Comparison of ENCODE assay signal across 2 cellular contexts in the genomic region with DNA sequence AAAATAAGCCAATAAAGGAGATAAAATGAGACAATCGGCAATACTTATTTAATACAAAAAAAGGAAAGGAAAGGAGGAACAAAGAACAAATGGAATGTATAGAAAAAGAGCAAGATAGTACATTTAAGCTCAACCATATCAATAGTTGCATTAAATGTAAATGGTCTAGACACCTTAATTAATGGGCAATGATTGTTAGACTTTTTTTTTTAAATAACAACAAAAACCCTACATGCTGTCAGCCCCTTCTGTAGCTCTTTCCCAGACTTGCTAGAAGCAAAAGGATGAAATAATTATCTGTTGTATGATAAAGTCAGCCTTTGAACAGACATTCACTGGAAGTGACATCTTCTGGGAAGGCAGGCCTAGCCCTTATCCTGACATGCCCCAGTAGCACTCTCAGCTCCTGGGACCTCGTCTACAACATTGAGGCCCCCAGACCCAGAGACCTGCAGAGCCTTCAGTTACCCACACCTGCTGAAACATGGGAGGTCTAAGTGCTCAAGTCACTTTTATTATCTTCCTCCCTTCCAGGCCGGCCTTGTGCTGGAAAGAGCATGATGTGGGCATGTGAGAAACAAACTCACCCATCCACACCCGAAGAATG.
A peak's percentile ranks its signal among the peaks of the same experiment; 100 is the strongest.
TF ChIP-seq lines count a peak whose summit lies in the region.

No MANE protein-coding gene starts in this region.

TF ChIP-seq in GM23338, 12 proteins besides CTCF, POLR2A, EP300 and RAD21 (continues in another document):
- no peak for TF ChIP-seq NANOG (IDR thresholded peaks at IDR 0.05; ENCODE audit: borderline replicate concordance)
- TF ChIP-seq CREB1 (CRISPR knock-in tag; IDR thresholded peaks at IDR 0.05; ENCODE audit: low read depth) = no peak
- TF ChIP-seq, protein P1, sequence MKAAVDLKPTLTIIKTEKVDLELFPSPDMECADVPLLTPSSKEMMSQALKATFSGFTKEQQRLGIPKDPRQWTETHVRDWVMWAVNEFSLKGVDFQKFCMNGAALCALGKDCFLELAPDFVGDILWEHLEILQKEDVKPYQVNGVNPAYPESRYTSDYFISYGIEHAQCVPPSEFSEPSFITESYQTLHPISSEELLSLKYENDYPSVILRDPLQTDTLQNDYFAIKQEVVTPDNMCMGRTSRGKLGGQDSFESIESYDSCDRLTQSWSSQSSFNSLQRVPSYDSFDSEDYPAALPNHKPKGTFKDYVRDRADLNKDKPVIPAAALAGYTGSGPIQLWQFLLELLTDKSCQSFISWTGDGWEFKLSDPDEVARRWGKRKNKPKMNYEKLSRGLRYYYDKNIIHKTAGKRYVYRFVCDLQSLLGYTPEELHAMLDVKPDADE (IDR thresholded peaks at IDR 0.05) = no peak
- TF ChIP-seq ZNF114 (CRISPR knock-in tag; IDR thresholded peaks at IDR 0.05) = no peak
- TF ChIP-seq EZH2phosphoT487 (IDR thresholded peaks at IDR 0.05; ENCODE audit: unreplicated experiment) = no peak
- TF ChIP-seq STAT1 (IDR thresholded peaks at IDR 0.05; ENCODE audit: unreplicated experiment) = no peak
- no peak for TF ChIP-seq JUNB (IDR thresholded peaks at IDR 0.05; ENCODE audit: unreplicated experiment)
- TF ChIP-seq, protein P2, sequence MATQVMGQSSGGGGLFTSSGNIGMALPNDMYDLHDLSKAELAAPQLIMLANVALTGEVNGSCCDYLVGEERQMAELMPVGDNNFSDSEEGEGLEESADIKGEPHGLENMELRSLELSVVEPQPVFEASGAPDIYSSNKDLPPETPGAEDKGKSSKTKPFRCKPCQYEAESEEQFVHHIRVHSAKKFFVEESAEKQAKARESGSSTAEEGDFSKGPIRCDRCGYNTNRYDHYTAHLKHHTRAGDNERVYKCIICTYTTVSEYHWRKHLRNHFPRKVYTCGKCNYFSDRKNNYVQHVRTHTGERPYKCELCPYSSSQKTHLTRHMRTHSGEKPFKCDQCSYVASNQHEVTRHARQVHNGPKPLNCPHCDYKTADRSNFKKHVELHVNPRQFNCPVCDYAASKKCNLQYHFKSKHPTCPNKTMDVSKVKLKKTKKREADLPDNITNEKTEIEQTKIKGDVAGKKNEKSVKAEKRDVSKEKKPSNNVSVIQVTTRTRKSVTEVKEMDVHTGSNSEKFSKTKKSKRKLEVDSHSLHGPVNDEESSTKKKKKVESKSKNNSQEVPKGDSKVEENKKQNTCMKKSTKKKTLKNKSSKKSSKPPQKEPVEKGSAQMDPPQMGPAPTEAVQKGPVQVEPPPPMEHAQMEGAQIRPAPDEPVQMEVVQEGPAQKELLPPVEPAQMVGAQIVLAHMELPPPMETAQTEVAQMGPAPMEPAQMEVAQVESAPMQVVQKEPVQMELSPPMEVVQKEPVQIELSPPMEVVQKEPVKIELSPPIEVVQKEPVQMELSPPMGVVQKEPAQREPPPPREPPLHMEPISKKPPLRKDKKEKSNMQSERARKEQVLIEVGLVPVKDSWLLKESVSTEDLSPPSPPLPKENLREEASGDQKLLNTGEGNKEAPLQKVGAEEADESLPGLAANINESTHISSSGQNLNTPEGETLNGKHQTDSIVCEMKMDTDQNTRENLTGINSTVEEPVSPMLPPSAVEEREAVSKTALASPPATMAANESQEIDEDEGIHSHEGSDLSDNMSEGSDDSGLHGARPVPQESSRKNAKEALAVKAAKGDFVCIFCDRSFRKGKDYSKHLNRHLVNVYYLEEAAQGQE (IDR thresholded peaks at IDR 0.05; ENCODE audit: unreplicated experiment) = no peak
- no peak for TF ChIP-seq ZNF331 (CRISPR knock-in tag; IDR thresholded peaks at IDR 0.05; ENCODE audit: low read depth)
- TF ChIP-seq EZH2 (IDR thresholded peaks at IDR 0.05; ENCODE audit: low read depth, unreplicated experiment) = no peak
- TF ChIP-seq POLR2AphosphoS5 (IDR thresholded peaks at IDR 0.05; ENCODE audit: low read depth) = no peak

TF ChIP-seq in HepG2, 621 proteins besides CTCF, POLR2A, EP300 and RAD21 (continues in another document):
- TF ChIP-seq ZNF501 (CRISPR knock-in tag; IDR thresholded peaks at IDR 0.05) (no peak), KDM2A (CRISPR knock-in tag; IDR thresholded peaks at IDR 0.05; ENCODE audit: borderline replicate concordance, low read depth) (no peak), ZNF354B (CRISPR knock-in tag; IDR thresholded peaks at IDR 0.05) (peak; percentile 77; the same call in 1 of the 2 replicates), TMF1 (CRISPR knock-in tag; IDR thresholded peaks at IDR 0.05; ENCODE audit: low read depth) (peak; percentile 49), NPAS2 (CRISPR knock-in tag; IDR thresholded peaks at IDR 0.05; ENCODE audit: borderline replicate concordance) (no peak), ZNF547 (CRISPR knock-in tag; IDR thresholded peaks at IDR 0.05) (0 out of 2 replicates have a peak, but pooled peaks have one; percentile 22), SNAPC2 (CRISPR knock-in tag; IDR thresholded peaks at IDR 0.05) (0 out of 2 replicates have a peak, but pooled peaks have one; percentile 89), GLI4 (CRISPR knock-in tag; IDR thresholded peaks at IDR 0.05; ENCODE audit: borderline replicate concordance) (no peak), KDM5A (IDR thresholded peaks at IDR 0.05; ENCODE audit: borderline replicate concordance, low read length) (peak; percentile 66; the same call in 1 of the 2 replicates), PHF5A (CRISPR knock-in tag; IDR thresholded peaks at IDR 0.05; ENCODE audit: low read depth, unreplicated experiment) (no peak), ZNF550 (CRISPR knock-in tag; IDR thresholded peaks at IDR 0.05; ENCODE audit: borderline replicate concordance) (no peak), SP4 (CRISPR knock-in tag; IDR thresholded peaks at IDR 0.05) (peak; percentile 49; the same call in 1 of the 2 replicates)
- TF ChIP-seq, protein P3, sequence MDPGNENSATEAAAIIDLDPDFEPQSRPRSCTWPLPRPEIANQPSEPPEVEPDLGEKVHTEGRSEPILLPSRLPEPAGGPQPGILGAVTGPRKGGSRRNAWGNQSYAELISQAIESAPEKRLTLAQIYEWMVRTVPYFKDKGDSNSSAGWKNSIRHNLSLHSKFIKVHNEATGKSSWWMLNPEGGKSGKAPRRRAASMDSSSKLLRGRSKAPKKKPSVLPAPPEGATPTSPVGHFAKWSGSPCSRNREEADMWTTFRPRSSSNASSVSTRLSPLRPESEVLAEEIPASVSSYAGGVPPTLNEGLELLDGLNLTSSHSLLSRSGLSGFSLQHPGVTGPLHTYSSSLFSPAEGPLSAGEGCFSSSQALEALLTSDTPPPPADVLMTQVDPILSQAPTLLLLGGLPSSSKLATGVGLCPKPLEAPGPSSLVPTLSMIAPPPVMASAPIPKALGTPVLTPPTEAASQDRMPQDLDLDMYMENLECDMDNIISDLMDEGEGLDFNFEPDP (CRISPR knock-in tag; conservative IDR thresholded peaks at IDR 0.05) = 0 out of 2 replicates have a peak, but pooled peaks have one; percentile 28
- TF ChIP-seq, protein P4, sequence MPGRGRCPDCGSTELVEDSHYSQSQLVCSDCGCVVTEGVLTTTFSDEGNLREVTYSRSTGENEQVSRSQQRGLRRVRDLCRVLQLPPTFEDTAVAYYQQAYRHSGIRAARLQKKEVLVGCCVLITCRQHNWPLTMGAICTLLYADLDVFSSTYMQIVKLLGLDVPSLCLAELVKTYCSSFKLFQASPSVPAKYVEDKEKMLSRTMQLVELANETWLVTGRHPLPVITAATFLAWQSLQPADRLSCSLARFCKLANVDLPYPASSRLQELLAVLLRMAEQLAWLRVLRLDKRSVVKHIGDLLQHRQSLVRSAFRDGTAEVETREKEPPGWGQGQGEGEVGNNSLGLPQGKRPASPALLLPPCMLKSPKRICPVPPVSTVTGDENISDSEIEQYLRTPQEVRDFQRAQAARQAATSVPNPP (CRISPR knock-in tag; IDR thresholded peaks at IDR 0.05) = 0 out of 2 replicates have a peak, but pooled peaks have one; percentile 22
- TF ChIP-seq, protein P5, sequence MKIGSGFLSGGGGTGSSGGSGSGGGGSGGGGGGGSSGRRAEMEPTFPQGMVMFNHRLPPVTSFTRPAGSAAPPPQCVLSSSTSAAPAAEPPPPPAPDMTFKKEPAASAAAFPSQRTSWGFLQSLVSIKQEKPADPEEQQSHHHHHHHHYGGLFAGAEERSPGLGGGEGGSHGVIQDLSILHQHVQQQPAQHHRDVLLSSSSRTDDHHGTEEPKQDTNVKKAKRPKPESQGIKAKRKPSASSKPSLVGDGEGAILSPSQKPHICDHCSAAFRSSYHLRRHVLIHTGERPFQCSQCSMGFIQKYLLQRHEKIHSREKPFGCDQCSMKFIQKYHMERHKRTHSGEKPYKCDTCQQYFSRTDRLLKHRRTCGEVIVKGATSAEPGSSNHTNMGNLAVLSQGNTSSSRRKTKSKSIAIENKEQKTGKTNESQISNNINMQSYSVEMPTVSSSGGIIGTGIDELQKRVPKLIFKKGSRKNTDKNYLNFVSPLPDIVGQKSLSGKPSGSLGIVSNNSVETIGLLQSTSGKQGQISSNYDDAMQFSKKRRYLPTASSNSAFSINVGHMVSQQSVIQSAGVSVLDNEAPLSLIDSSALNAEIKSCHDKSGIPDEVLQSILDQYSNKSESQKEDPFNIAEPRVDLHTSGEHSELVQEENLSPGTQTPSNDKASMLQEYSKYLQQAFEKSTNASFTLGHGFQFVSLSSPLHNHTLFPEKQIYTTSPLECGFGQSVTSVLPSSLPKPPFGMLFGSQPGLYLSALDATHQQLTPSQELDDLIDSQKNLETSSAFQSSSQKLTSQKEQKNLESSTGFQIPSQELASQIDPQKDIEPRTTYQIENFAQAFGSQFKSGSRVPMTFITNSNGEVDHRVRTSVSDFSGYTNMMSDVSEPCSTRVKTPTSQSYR (CRISPR knock-in tag; IDR thresholded peaks at IDR 0.05; ENCODE audit: borderline replicate concordance) = no peak
- TF ChIP-seq, protein P6, sequence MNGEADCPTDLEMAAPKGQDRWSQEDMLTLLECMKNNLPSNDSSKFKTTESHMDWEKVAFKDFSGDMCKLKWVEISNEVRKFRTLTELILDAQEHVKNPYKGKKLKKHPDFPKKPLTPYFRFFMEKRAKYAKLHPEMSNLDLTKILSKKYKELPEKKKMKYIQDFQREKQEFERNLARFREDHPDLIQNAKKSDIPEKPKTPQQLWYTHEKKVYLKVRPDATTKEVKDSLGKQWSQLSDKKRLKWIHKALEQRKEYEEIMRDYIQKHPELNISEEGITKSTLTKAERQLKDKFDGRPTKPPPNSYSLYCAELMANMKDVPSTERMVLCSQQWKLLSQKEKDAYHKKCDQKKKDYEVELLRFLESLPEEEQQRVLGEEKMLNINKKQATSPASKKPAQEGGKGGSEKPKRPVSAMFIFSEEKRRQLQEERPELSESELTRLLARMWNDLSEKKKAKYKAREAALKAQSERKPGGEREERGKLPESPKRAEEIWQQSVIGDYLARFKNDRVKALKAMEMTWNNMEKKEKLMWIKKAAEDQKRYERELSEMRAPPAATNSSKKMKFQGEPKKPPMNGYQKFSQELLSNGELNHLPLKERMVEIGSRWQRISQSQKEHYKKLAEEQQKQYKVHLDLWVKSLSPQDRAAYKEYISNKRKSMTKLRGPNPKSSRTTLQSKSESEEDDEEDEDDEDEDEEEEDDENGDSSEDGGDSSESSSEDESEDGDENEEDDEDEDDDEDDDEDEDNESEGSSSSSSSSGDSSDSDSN (CRISPR knock-in tag; IDR thresholded peaks at IDR 0.05) = 0 out of 2 replicates have a peak, but pooled peaks have one; percentile 25
- TF ChIP-seq, protein P7, sequence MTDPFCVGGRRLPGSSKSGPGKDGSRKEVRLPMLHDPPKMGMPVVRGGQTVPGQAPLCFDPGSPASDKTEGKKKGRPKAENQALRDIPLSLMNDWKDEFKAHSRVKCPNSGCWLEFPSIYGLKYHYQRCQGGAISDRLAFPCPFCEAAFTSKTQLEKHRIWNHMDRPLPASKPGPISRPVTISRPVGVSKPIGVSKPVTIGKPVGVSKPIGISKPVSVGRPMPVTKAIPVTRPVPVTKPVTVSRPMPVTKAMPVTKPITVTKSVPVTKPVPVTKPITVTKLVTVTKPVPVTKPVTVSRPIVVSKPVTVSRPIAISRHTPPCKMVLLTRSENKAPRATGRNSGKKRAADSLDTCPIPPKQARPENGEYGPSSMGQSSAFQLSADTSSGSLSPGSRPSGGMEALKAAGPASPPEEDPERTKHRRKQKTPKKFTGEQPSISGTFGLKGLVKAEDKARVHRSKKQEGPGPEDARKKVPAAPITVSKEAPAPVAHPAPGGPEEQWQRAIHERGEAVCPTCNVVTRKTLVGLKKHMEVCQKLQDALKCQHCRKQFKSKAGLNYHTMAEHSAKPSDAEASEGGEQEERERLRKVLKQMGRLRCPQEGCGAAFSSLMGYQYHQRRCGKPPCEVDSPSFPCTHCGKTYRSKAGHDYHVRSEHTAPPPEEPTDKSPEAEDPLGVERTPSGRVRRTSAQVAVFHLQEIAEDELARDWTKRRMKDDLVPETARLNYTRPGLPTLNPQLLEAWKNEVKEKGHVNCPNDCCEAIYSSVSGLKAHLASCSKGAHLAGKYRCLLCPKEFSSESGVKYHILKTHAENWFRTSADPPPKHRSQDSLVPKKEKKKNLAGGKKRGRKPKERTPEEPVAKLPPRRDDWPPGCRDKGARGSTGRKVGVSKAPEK (CRISPR knock-in tag; IDR thresholded peaks at IDR 0.05; ENCODE audit: borderline replicate concordance) = 0 out of 2 replicates have a peak, but pooled peaks have one; percentile 41
- TF ChIP-seq, protein P8, sequence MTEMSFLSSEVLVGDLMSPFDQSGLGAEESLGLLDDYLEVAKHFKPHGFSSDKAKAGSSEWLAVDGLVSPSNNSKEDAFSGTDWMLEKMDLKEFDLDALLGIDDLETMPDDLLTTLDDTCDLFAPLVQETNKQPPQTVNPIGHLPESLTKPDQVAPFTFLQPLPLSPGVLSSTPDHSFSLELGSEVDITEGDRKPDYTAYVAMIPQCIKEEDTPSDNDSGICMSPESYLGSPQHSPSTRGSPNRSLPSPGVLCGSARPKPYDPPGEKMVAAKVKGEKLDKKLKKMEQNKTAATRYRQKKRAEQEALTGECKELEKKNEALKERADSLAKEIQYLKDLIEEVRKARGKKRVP (CRISPR knock-in tag; IDR thresholded peaks at IDR 0.05) = peak in 1 of 2 experiments; percentile 34; a peak in 1 of 4 replicates
- TF ChIP-seq, protein P9, sequence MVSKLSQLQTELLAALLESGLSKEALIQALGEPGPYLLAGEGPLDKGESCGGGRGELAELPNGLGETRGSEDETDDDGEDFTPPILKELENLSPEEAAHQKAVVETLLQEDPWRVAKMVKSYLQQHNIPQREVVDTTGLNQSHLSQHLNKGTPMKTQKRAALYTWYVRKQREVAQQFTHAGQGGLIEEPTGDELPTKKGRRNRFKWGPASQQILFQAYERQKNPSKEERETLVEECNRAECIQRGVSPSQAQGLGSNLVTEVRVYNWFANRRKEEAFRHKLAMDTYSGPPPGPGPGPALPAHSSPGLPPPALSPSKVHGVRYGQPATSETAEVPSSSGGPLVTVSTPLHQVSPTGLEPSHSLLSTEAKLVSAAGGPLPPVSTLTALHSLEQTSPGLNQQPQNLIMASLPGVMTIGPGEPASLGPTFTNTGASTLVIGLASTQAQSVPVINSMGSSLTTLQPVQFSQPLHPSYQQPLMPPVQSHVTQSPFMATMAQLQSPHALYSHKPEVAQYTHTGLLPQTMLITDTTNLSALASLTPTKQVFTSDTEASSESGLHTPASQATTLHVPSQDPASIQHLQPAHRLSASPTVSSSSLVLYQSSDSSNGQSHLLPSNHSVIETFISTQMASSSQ (IDR thresholded peaks at IDR 0.05; ENCODE audit: low read depth) = no peak
- TF ChIP-seq, protein P9 (CRISPR knock-in tag; IDR thresholded peaks at IDR 0.05; ENCODE audit: borderline replicate concordance) = no peak
